Comparison of ENCODE assay signal across 26 cellular contexts in the genomic region with DNA sequence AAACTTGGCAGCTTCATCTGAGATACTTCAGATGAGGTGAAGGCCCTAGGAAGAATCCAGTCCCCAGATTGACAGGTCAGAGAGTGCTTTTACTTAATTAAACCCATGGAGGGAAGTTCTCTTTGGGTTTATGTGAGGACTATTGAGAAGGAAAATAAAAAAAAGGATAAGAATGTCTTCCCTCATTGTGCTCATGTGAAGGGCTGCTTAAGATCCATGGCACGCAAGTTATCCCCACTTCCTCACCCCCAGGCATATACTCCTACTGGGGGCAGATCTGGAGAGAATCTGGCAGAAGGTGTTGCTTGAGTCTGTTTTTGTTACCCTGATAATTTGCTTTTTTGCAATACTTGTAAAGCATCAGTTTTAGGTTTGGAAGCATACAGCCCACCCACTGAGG.
"Had no signal": no experiment of that assay in that cellular context is flagged by ENCODE, and none has a peak within 500 bp of the region (broad histone marks: within the 10 kb centered on the region; RNA-seq: fewer than 3 reads in every experiment).

No MANE protein-coding gene starts in this region.

- H3K27ac Mint-ChIP-seq: mesothelial cell of epicardium; naive B cell; natural killer cell; nephron progenitor cell; stimulated activated naive B cell treated with anti-CD40 and anti-IgM and Interleukin-4, amounts not matched to agents 10 μg/mL and 1 μg/mL and 100 μg/mL, for 72 hours had no signal

- H3K27me3 Mint-ChIP-seq: naive B cell; stimulated activated naive B cell treated with anti-CD40 and anti-IgM and Interleukin-4, amounts not matched to agents 10 μg/mL and 1 μg/mL and 100 μg/mL, for 72 hours had no signal

- H3K4me1 ChIP-seq: left ventricle myocardium inferior, pancreas, prostate gland, sigmoid colon, stomach, testis, thyroid gland, transverse colon, upper lobe of left lung, vagina had no signal

- H3K79me2 ChIP-seq: hepatocyte had no signal

- H3K4me3 Mint-ChIP-seq: mesothelial cell of epicardium; naive B cell; natural killer cell; nephron progenitor cell; stimulated activated naive B cell treated with anti-CD40 and anti-IgM and Interleukin-4, amounts not matched to agents 10 μg/mL and 1 μg/mL and 100 μg/mL, for 72 hours had no signal

- H3K36me3 ChIP-seq: left ventricle myocardium inferior, pancreas, prostate gland, sigmoid colon, stomach, thyroid gland, transverse colon, upper lobe of left lung, vagina had no signal

- H3K27me3 ChIP-seq: hepatocyte, pancreas, sigmoid colon, stomach, testis, thyroid gland, transverse colon, upper lobe of left lung, vagina had no signal

- H3K4me1 Mint-ChIP-seq: mesothelial cell of epicardium; naive B cell; natural killer cell; nephron progenitor cell; stimulated activated naive B cell treated with anti-CD40 and anti-IgM and Interleukin-4, amounts not matched to agents 10 μg/mL and 1 μg/mL and 100 μg/mL, for 72 hours had no signal

- H3K9me3 ChIP-seq: left ventricle myocardium inferior, pancreas, prostate gland, sigmoid colon, testis, thyroid gland, transverse colon, upper lobe of left lung, vagina had no signal

- H3K4me3 ChIP-seq: hepatocyte, left ventricle myocardium inferior, lung, pancreas, prostate gland, sigmoid colon, stomach, testis, thyroid gland, transverse colon, upper lobe of left lung, vagina had no signal

- H3K27ac ChIP-seq: hepatocyte, left ventricle myocardium inferior, pancreas, prostate gland, sigmoid colon, stomach, testis, thyroid gland, transverse colon, upper lobe of left lung, vagina had no signal

- H2AFZ ChIP-seq: hepatocyte had no signal

- ATAC-seq: natural killer cell; pancreas; right cardiac atrium; stimulated activated naive B cell treated with anti-CD40 and anti-IgM and Interleukin-4, amounts not matched to agents 10 μg/mL and 1 μg/mL and 100 μg/mL, for 72 hours; stimulated activated naive CD8-positive, alpha-beta T cell treated with anti-CD3 and anti-CD28 coated beads, Interleukin-15, Interleukin-2, amounts not matched to agents 100 U/mL and 50 U/mL, for 24 hours had no signal

- DNase-seq: islet precursor cell; left ventricle myocardium inferior; mesendoderm; naive B cell; natural killer cell; nephron progenitor cell; pancreas; posterior cingulate gyrus; retina; right cardiac atrium; sigmoid colon; small intestine; stimulated activated CD4-positive, alpha-beta T cell treated with anti-CD3 and anti-CD28 coated beads, Interleukin-1b, Interleukin-23, amount 100 ng/mL, for 48 hours; stimulated activated CD4-positive, alpha-beta T cell treated with anti-CD3 and anti-CD28 coated beads, Interleukin-2, amount 100 ng/mL, for 48 hours; stimulated activated naive B cell treated with anti-CD40 and anti-IgM and Interleukin-4, amounts not matched to agents 10 μg/mL and 1 μg/mL and 100 μg/mL, for 72 hours; stimulated activated naive CD8-positive, alpha-beta T cell treated with anti-CD3 and anti-CD28 coated beads, Interleukin-15, Interleukin-2, amounts not matched to agents 100 U/mL and 50 U/mL, for 24 hours; stomach; testis; thyroid gland; transverse colon; upper lobe of left lung had no signal

- H3K4me2 ChIP-seq: hepatocyte had no signal

- H3K9me3 Mint-ChIP-seq: mesothelial cell of epicardium, nephron progenitor cell had no signal

- H3K36me3 Mint-ChIP-seq: mesothelial cell of epicardium; naive B cell; natural killer cell; stimulated activated naive B cell treated with anti-CD40 and anti-IgM and Interleukin-4, amounts not matched to agents 10 μg/mL and 1 μg/mL and 100 μg/mL, for 72 hours had no signal
